In genomic region chr12:33245459-33245858, GRCh38 we compare ENCODE assay signal across 25 cellular contexts.
"Had no signal": no experiment of that assay in that cellular context is flagged by ENCODE, and none has a peak within 500 bp of the region (broad histone marks: within the 10 kb centered on the region; RNA-seq: fewer than 3 reads in every experiment).

No MANE protein-coding gene starts in this region.

- H3K9ac ChIP-seq: SK-N-SH had no signal

- DNase-seq: activated CD4-positive, alpha-beta T cell treated with anti-CD3 and anti-CD28 coated beads for 36 hours; activated CD4-positive, alpha-beta T cell treated with anti-CD3 and anti-CD28 coated beads, Interleukin-2, amount 10 ng/mL, durations not matched to agents 7 days and 5 days; activated CD4-positive, alpha-beta T cell treated with anti-CD3 and anti-CD28 coated beads, Interleukin-2, amount 50 U/mL, for 48 hours; activated CD8-positive, alpha-beta T cell treated with anti-CD3 and anti-CD28 coated beads, Interleukin-2, amount 10 ng/mL, durations not matched to agents 7 days and 5 days; activated gamma-delta T cell treated with Interleukin-2 at 50 U/mL for 16 hours; activated naive CD4-positive, alpha-beta T cell treated with anti-CD3 and anti-CD28 coated beads for 36 hours; activated T-cell treated with anti-CD3 and anti-CD28 coated beads, Interleukin-2, amount 50 U/mL, for 4 hours; adrenal gland; body of pancreas; Karpas-422; KBM-7; NCI-H1092; NCI-H1436 treated with DMSO at 0.1 percent for 48 hours; NCI-H1694 treated with DMSO at 0.1 percent for 48 hours; NCI-H2029; NCI-H345; NCI-H524 treated with DMSO at 0.1 percent for 48 hours; SHP77; SJCRH30; SK-N-SH had no signal

- H3K4me1 ChIP-seq: adrenal gland, body of pancreas, breast epithelium, SJCRH30 had no signal

- H3K27me3 ChIP-seq: adrenal gland, body of pancreas, breast epithelium, SJCRH30 had no signal

- H3K4me2 ChIP-seq: SK-N-SH had no signal

- H3K9me3 ChIP-seq: adrenal gland, body of pancreas, breast epithelium, SJCRH30, SK-N-SH had no signal

- H3K9me2 ChIP-seq: SK-N-SH had no signal

- H3K4me3 ChIP-seq: adrenal gland, body of pancreas, breast epithelium, SJCRH30 had no signal

- H3K27ac ChIP-seq: adrenal gland, body of pancreas, breast epithelium, SJCRH30 had no signal

- ATAC-seq: activated CD4-positive, alpha-beta T cell treated with anti-CD3 and anti-CD28 coated beads for 36 hours; activated CD4-positive, CD25-positive, alpha-beta regulatory T cell treated with anti-CD3 and anti-CD28 coated beads, Interleukin-2, amount 50 U/mL, for 24 hours; activated CD8-positive, alpha-beta T cell treated with anti-CD3 and anti-CD28 coated beads, Interleukin-2, amount 10 ng/mL, durations not matched to agents 7 days and 5 days; activated naive CD4-positive, alpha-beta T cell treated with anti-CD3 and anti-CD28 coated beads, Interleukin-2, amount 50 U/mL, for 72 hours; activated T-cell treated with anti-CD3 and anti-CD28 coated beads, Interleukin-2, amount 50 U/mL, for 4 hours; body of pancreas; Panc1; WTC11 had no signal

- H3K36me3 ChIP-seq: adrenal gland, breast epithelium, SJCRH30 had no signal
